Comparison of ENCODE assay signal across 8 cellular contexts in the genomic region with DNA sequence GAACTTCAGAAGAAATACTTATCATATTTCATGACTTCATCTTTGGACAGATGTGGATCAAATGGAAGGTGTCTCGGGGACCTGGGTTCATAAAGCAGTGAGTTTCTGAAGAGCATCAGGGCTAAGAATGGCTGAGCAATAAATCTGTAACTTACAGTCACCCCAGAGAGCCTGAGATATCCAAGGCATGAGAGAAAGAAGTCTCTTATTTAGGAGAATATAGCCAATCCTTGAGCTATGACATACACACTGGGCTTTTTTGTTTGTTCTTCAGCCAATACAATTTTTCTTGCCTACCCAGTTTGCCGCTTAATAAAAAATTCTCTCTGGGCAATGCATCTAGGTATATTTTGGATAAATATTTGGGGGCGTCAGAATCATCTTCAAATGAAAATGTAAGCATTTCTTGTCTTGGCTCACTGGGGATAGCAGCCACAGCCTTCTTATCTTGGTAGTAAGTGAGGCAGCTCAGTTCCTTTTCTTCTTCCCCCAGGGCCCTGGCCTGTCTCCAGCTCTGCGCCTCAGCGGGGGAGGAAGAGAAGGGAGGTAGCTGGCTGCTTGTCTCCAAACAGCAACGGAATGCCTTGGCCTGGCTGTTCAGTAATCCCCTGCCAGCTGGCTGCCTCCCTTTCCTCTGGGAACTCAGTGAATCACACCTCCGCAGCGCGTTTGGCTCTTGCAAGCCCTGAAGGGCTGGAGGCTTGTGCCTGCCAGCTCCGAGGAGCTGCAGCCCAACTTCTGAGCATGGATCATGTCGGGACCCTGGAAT.
DNase-seq lines count a peak whose midpoint lies in the region; ATAC-seq and TF ChIP-seq lines count a peak whose summit lies in the region.

No MANE protein-coding gene starts in this region.

- TF ChIP-seq CTCF in AG10803 (conservative IDR thresholded peaks at IDR 0.05; ENCODE audit: low read length) (no peak), colonic mucosa (IDR thresholded peaks at IDR 0.05) (no peak), left lung (IDR thresholded peaks at IDR 0.05) (no peak), tibial artery (IDR thresholded peaks at IDR 0.05) (no peak)

- intact Hi-C loops in colonic mucosa (cut with DNase I) (no loop called here), left lung (cut with DNase I) (no loop called here), tibial artery (cut with DNase I; ENCODE audit: low total_unique reads) (no loop called here)

- H3K27me3 ChIP-seq in colonic mucosa (no peaks in the 10 kb centered on the region), left lung (no peaks in the 10 kb centered on the region), tibial artery (no peaks in the 10 kb centered on the region)

- H3K36me3 ChIP-seq in colonic mucosa (no peaks in the 10 kb centered on the region), left lung (no peaks in the 10 kb centered on the region), tibial artery (no peaks in the 10 kb centered on the region)

- H3K4me3 ChIP-seq in AG10803 (ENCODE audit: low read length) (peak overlapping the region; percentile 0), colonic mucosa (no peak overlapping the region), left lung (no peak overlapping the region), tibial artery (no peak overlapping the region)

- H3K9me3 ChIP-seq in colonic mucosa, result no peaks in the 10 kb centered on the region
- no peaks in the 10 kb centered on the region for H3K9me3 ChIP-seq in left lung
- H3K9me3 ChIP-seq in tibial artery, result no peaks in the 10 kb centered on the region

- H3K27ac ChIP-seq in colonic mucosa (no peak overlapping the region), left lung (no peak overlapping the region), tibial artery (no peak overlapping the region)

- H3K4me1 ChIP-seq in colonic mucosa (no peaks in the 10 kb centered on the region), left lung (peaks cover 0 to 17% of the 10 kb centered on the region in 2 donors), tibial artery (peaks cover 0 to 28% (median 24%) of the 10 kb centered on the region in 4 donors)

- no peak overlapping the region for H3K9ac ChIP-seq in colonic mucosa (ENCODE audit: low read depth in 2 of 2, low read length in 2 of 2)

- peak; percentile 95 for ATAC-seq in left lung
- ATAC-seq in HG03342 (IDR thresholded peaks at IDR 0.05; ENCODE audit: unreplicated experiment), result no peak

- DNase-seq in AG10803 (ENCODE audit: low read depth) (peak; percentile 100), NCI-H446 (lab: John Stamatoyannopoulos, UW) (peak; percentile 45 to 75), colonic mucosa (peak; percentile 71), left lung (peak; percentile 89 to 92), tibial artery (peak; percentile 95 to 98), activated T-cell treated with anti-CD3 and anti-CD28 coated beads for 4 hours (no peak)
- DNase-seq in NK-92 treated with Interleukin-12 subunit alpha and Interleukin-12 subunit beta, amount 100 ng/mL, for 24 hours (lab: John Stamatoyannopoulos, UW), result no peak

Comparison
In these comparisons a context has a peak if more than half of its experiments do, and no peak if none do; other contexts are left out.
1. DNase-seq: peak in AG10803 (single experiment), NCI-H446 (2 of 2), colonic mucosa (single experiment), left lung (2 of 2) and tibial artery (2 of 2); none in NK-92 treated with Interleukin-12 subunit alpha and Interleukin-12 subunit beta, amount 100 ng/mL, for 24 hours (single experiment) and activated T-cell treated with anti-CD3 and anti-CD28 coated beads for 4 hours (single experiment).